ENCODE assay signal across 20 cellular contexts in genomic region chr16:48918520-48919258, GRCh38.
DNase-seq lines count a peak whose midpoint lies in the region; ATAC-seq, FAIRE-seq and TF ChIP-seq lines count a peak whose summit lies in the region.
"Had no signal": no experiment of that assay in that cellular context is flagged by ENCODE, and none has a peak within 500 bp of the region (broad histone marks: within the 10 kb centered on the region; RNA-seq: fewer than 3 reads in every experiment).

No MANE protein-coding gene starts in this region.

- H3K79me2 ChIP-seq in HCT116 (ENCODE audit: insufficient read depth, low read length): no peaks in the 10 kb centered on the region

- 2% methylated on average over 4 of the region's 4 CpGs for WGBS in A549 (ENCODE audit: missing lambda C conversion rate)
- WGBS in pancreas, 2 donors: 60 to 66% methylated on average over 4 of the region's 4 CpGs

- H3K4me1 Mint-ChIP-seq in mesothelial cell of epicardium: no peaks in the 10 kb centered on the region
- H3K4me1 Mint-ChIP-seq: activated CD4-positive, alpha-beta T cell treated with anti-CD3 and anti-CD28 coated beads, Interleukin-2, amount 10 ng/mL, durations not matched to agents 24 days and 14 days; memory B cell; nephron had no signal

- RAD21 ChIA-PET in HCT116 (lab: Charles Lee; ENCODE audit: low non-redundant PET in 1 of 2, low total read pairs in 2 of 2, uncharacterized antibody in 2 of 2, unreplicated experiment in 2 of 2): no interaction called here

- H3K27ac ChIP-seq in A549 (no peak overlapping the region), HCT116 (ENCODE audit: low read depth, low read length) (no peak overlapping the region), pancreas (no peak overlapping the region)
- H3K27ac ChIP-seq: adrenal gland, prostate gland had no signal

- TF ChIP-seq RAD21 in A549 (conservative IDR thresholded peaks at IDR 0.05 in 1 of 2, IDR thresholded peaks at IDR 0.05 in 1 of 2) (no peak), HCT116 (IDR thresholded peaks at IDR 0.05; ENCODE audit: low read depth) (no peak)

- TF ChIP-seq CTCF in A549 (IDR thresholded peaks at IDR 0.05) (no peak), HCT116 (IDR thresholded peaks at IDR 0.05 in 2 of 3, conservative IDR thresholded peaks at IDR 0.05 in 1 of 3; ENCODE audit: borderline replicate concordance in 1 of 3, insufficient read depth in 1 of 3, low read depth in 2 of 3, low read length in 2 of 3) (no peak), mesothelial cell of epicardium (IDR thresholded peaks at IDR 0.05; ENCODE audit: unreplicated experiment) (no peak), pancreas (IDR thresholded peaks at IDR 0.05) (no peak)

- TF ChIP-seq POLR2A in A549 (IDR thresholded peaks at IDR 0.05; ENCODE audit: low read length) (no peak), HCT116 (IDR thresholded peaks at IDR 0.05; ENCODE audit: borderline replicate concordance, extremely low read depth, insufficient read depth, insufficient read length) (no peak)

- peak in 1 of 2 experiments; percentile 14 for DNase-seq in A549 (ENCODE audit: low read depth in 1 of 2, low spot score in 1 of 2)
- peak; percentile 33 for DNase-seq in HCT116 (ENCODE audit: low read depth, low spot score)
- DNase-seq in SK-MEL-5 (ENCODE audit: low read depth, low spot score): peak; percentile 6
- peak; percentile 89 for DNase-seq in islet precursor cell
- no peak for DNase-seq in HEK293T (ENCODE audit: extremely low spot score)
- no peak for DNase-seq in dermis blood vessel endothelial cell
- no peak for DNase-seq in mesothelial cell of epicardium (ENCODE audit: low spot score in 2 of 2, unreplicated experiment in 2 of 2)
- DNase-seq in pancreas: no peak
- DNase-seq: activated CD4-positive, alpha-beta T cell treated with anti-CD3 and anti-CD28 coated beads, Interleukin-2, amount 10 ng/mL, durations not matched to agents 24 days and 14 days; activated effector memory CD4-positive, alpha-beta T cell treated with anti-CD3 and anti-CD28 coated beads, Interleukin-2, amount 50 U/mL, for 16 hours; adrenal gland; caudate nucleus; DMS53; NCI-H1436; NCI-H774; OCI-M1 had no signal

- POLR2A ChIA-PET in A549 (lab: Yijun Ruan, JAX): no interaction called here
- POLR2A ChIA-PET in HCT116 (lab: Charles Lee): no interaction called here
- POLR2A ChIA-PET in HEK293T (lab: Yijun Ruan, JAX): no interaction called here

- in situ Hi-C loops in SK-MEL-5 (cut with HindIII; ENCODE audit: low pct_unique_long_range_greater_than_20kb, low sequenced_read_pairs): no loop called here

- peak; percentile 50 to 68; a peak in 3 of 6 replicates for ATAC-seq in A549
- ATAC-seq in HCT116: peak; percentile 83
- ATAC-seq in pancreas: no peak

- H3K36me3 Mint-ChIP-seq in mesothelial cell of epicardium: no peaks in the 10 kb centered on the region
- H3K36me3 Mint-ChIP-seq: memory B cell had no signal

- H3K9me3 ChIP-seq in A549: no peaks in the 10 kb centered on the region
- H3K9me3 ChIP-seq in HCT116 (ENCODE audit: control insufficient read depth in 1 of 2, insufficient read depth in 1 of 2, low read depth in 1 of 2, low read length in 2 of 2): no peaks in the 10 kb centered on the region
- no peaks in the 10 kb centered on the region for H3K9me3 ChIP-seq in pancreas
- H3K9me3 ChIP-seq: adrenal gland, prostate gland had no signal

- intact Hi-C loops in HCT116 (cut with micrococcal nuclease) (no loop called here), pancreas (cut with DNase I) (no loop called here)

- TF ChIP-seq EP300 in A549 (IDR thresholded peaks at IDR 0.05): no peak

- H2AFZ ChIP-seq in HCT116 (ENCODE audit: low read depth, low read length, poor library complexity, severe bottlenecking): peak overlapping the region; percentile 65

- peaks cover 7% of the 10 kb centered on the region for H3K9me3 Mint-ChIP-seq in mesothelial cell of epicardium
- H3K9me3 Mint-ChIP-seq: activated CD4-positive, alpha-beta T cell treated with anti-CD3 and anti-CD28 coated beads, Interleukin-2, amount 10 ng/mL, durations not matched to agents 24 days and 14 days; nephron had no signal

- peak overlapping the region; percentile 34 for H3K9ac ChIP-seq in HCT116 (ENCODE audit: low read length)

- H3K27me3 ChIP-seq in HCT116 (ENCODE audit: insufficient read depth, low read length) (no peaks in the 10 kb centered on the region), pancreas (no peaks in the 10 kb centered on the region)
- H3K27me3 ChIP-seq: adrenal gland had no signal

- H3K36me3 ChIP-seq in HCT116 (ENCODE audit: control insufficient read depth in 1 of 2, insufficient read depth in 2 of 2, low read length in 2 of 2) (no peaks in the 10 kb centered on the region), pancreas (no peaks in the 10 kb centered on the region)
- H3K36me3 ChIP-seq: adrenal gland, prostate gland had no signal

- BruUV-seq in HCT116 (replicated peaks; lab: Mats Ljungman, UMichigan): no TSS peak

- CTCF ChIA-PET in A549 (lab: Yijun Ruan, JAX) (interaction anchor here (0.6 kb wide), 1 partner anchor 231 kb away, joined by 3 read pairs; no protein-coding TSS in a partner anchor), HCT116 (lab: Charles Lee) (interaction anchor here (0.6 kb wide), 1 partner anchor 200 kb away, joined by 3 read pairs; no protein-coding TSS in a partner anchor), HEK293T (lab: Yijun Ruan, JAX) (no interaction called here)

- H3K4me3 ChIP-seq in A549 (no peak overlapping the region), HCT116 (replicated peaks in 1 of 2; ENCODE audit: low read depth in 1 of 2, low read length in 2 of 2) (peak overlapping the region in 1 of 2 experiments; percentile 3; a peak in 1 of 4 replicates), pancreas (no peak overlapping the region)
- H3K4me3 ChIP-seq: adrenal gland, prostate gland had no signal

- H3K27ac Mint-ChIP-seq in mesothelial cell of epicardium: no peak overlapping the region
- H3K27ac Mint-ChIP-seq: activated CD4-positive, alpha-beta T cell treated with anti-CD3 and anti-CD28 coated beads, Interleukin-2, amount 10 ng/mL, durations not matched to agents 24 days and 14 days; memory B cell; nephron had no signal

- no peaks in the 10 kb centered on the region for H3K9me2 ChIP-seq in HCT116 (ENCODE audit: insufficient read depth)

- H3K4me3 Mint-ChIP-seq in mesothelial cell of epicardium: no peak overlapping the region
- H3K4me3 Mint-ChIP-seq: activated CD4-positive, alpha-beta T cell treated with anti-CD3 and anti-CD28 coated beads, Interleukin-2, amount 10 ng/mL, durations not matched to agents 24 days and 14 days; memory B cell; nephron had no signal

- H3K4me2 ChIP-seq in A549: no peak overlapping the region
- peak overlapping the region; percentile 40 for H3K4me2 ChIP-seq in HCT116 (ENCODE audit: low read length)

- H4K20me1 ChIP-seq in HCT116 (ENCODE audit: insufficient read depth): no peaks in the 10 kb centered on the region

- H3K4me1 ChIP-seq in A549 (no peaks in the 10 kb centered on the region), HCT116 (ENCODE audit: control insufficient read depth in 1 of 2, insufficient read depth in 2 of 2, low read length in 2 of 2) (peaks cover 10 to 23% of the 10 kb centered on the region in 2 experiments), pancreas (no peaks in the 10 kb centered on the region)
- H3K4me1 ChIP-seq: adrenal gland, prostate gland had no signal

- H3K27me3 Mint-ChIP-seq in mesothelial cell of epicardium (ENCODE audit: low read depth): peaks cover 7% of the 10 kb centered on the region
- H3K27me3 Mint-ChIP-seq: activated CD4-positive, alpha-beta T cell treated with anti-CD3 and anti-CD28 coated beads, Interleukin-2, amount 10 ng/mL, durations not matched to agents 24 days and 14 days; memory B cell had no signal

- FAIRE-seq in A549 (lab: Jason Lieb, UNC) (no peak), pancreas (lab: Jason Lieb, UNC) (no peak)
- FAIRE-seq: islet of Langerhans had no signal

TF ChIP-seq in A549, 52 proteins besides CTCF, POLR2A, EP300 and RAD21:
- no peak for TF ChIP-seq NFE2L2 (conservative IDR thresholded peaks at IDR 0.05; ENCODE audit: low read length)
- TF ChIP-seq ZSCAN20 (CRISPR knock-in tag; IDR thresholded peaks at IDR 0.05): no peak
- TF ChIP-seq FOSB (CRISPR knock-in tag; IDR thresholded peaks at IDR 0.05): no peak
- TF ChIP-seq, protein P1, sequence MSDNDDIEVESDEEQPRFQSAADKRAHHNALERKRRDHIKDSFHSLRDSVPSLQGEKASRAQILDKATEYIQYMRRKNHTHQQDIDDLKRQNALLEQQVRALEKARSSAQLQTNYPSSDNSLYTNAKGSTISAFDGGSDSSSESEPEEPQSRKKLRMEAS (IDR thresholded peaks at IDR 0.05): 0 out of 2 replicates have a peak, but pooled peaks have one; percentile 19

TF ChIP-seq in HCT116, 20 proteins besides CTCF, POLR2A, EP300 and RAD21:
- no peak for TF ChIP-seq EZH2 (IDR thresholded peaks at IDR 0.05)
- TF ChIP-seq JUND (IDR thresholded peaks at IDR 0.05): peak; percentile 6; the same call in 1 of the 2 replicates
- TF ChIP-seq, protein P1 (IDR thresholded peaks at IDR 0.05): peak; percentile 40; the same call in 1 of the 2 replicates
- TF ChIP-seq ZNF274 (IDR thresholded peaks at IDR 0.05; ENCODE audit: low read depth, low read length): no peak

TF ChIP-seq in HEK293T, 16 proteins besides CTCF, POLR2A, EP300 and RAD21 (continues in another document):
- TF ChIP-seq CTBP1 (IDR thresholded peaks at IDR 0.05; ENCODE audit: borderline replicate concordance) (no peak), FOXA1 (IDR thresholded peaks at IDR 0.05) (no peak), SUZ12 (IDR thresholded peaks at IDR 0.05) (no peak), PKNOX1 (IDR thresholded peaks at IDR 0.05) (no peak), LEF1 (IDR thresholded peaks at IDR 0.05; ENCODE audit: borderline replicate concordance) (no peak), ARNT (IDR thresholded peaks at IDR 0.05) (no peak), HDGF (IDR thresholded peaks at IDR 0.05; ENCODE audit: borderline replicate concordance) (no peak), ELF4 (IDR thresholded peaks at IDR 0.05) (no peak), NFRKB (IDR thresholded peaks at IDR 0.05) (no peak), L3MBTL2 (conservative IDR thresholded peaks at IDR 0.05) (no peak), ZNF384 (IDR thresholded peaks at IDR 0.05) (no peak), TARDBP (IDR thresholded peaks at IDR 0.05) (no peak), SP1 (IDR thresholded peaks at IDR 0.05) (no peak), BHLHE40 (IDR thresholded peaks at IDR 0.05; ENCODE audit: borderline replicate concordance) (no peak)

Comparison
In these comparisons a context has a peak if more than half of its experiments do, and no peak if none do; other contexts are left out.
1. ATAC-seq: peak in A549 (2 of 2) and HCT116 (single experiment); none in pancreas (0 of 4).
2. DNase-seq: peak in HCT116 (single experiment), SK-MEL-5 (single experiment) and islet precursor cell (single experiment); none in HEK293T (single experiment), dermis blood vessel endothelial cell (single experiment), mesothelial cell of epicardium (0 of 2) and pancreas (0 of 6).